Comparison of ENCODE assay signal across 8 cellular contexts in the genomic region with DNA sequence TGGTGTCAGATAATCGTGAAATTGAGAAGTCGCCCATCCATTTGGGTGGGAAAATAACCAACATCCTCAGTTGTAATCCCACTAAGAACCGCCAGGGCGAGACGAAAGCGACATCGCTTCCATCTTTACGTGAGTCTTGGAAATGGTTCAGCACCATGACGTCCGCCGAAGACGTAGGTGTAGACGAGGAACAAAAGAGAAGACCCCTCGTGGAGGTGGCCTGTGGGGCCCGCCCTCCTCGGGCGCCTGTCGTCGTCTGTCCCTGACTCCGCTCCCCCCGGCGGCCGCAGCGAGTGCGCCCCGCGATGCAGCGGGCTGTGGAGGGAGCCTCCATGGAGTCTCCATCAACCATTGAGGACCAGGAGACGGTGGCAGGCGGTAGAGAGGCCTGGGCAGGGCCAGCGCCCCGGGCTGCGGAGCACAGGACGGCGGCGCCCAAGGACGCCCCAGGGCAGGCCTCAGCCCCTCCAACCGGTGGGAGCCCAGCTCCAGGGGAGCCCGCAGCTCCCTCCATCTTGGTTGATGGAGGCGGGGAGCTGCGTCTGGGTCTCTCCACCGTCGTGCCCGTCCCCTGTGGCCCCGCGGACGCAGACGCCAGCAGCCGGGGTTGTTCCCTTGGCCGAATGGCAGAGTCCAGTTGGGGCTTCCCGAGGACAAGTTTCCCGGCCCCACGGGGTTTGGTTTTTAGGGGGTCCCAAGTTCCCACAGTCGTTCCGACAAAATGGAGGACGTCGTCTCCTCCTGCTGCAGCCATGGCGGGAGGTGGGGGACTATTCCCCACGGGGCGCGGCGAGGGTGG. TPM values are rescaled to one million over a fixed set of nuclear protein-coding genes. Genes with fewer than 3 reads are reported as not detected.
A peak's percentile ranks its signal among the peaks of the same experiment; 100 is the strongest.
DNase-seq lines count a peak whose midpoint lies in the region; ATAC-seq and TF ChIP-seq lines count a peak whose summit lies in the region.

No MANE protein-coding gene starts in this region.

- H3K27me3 ChIP-seq in HUES6 (ENCODE audit: control insufficient read depth, insufficient read depth, low read length) (no peaks in the 10 kb centered on the region), PC-3 (ENCODE audit: low read length) (no peaks in the 10 kb centered on the region), neural cell (ENCODE audit: insufficient read depth, low read depth, low read length) (no peaks in the 10 kb centered on the region)

- H3K4me3 ChIP-seq in HUES6 (ENCODE audit: low read depth, low read length) (peak overlapping the region; percentile 85), PC-3 (ENCODE audit: low read length) (peak overlapping the region; percentile 69), fibroblast of villous mesenchyme (ENCODE audit: low read depth, low read length) (peak overlapping the region; percentile 50), neural cell (ENCODE audit: low read length) (peak overlapping the region; percentile 88)

- H3K4me2 ChIP-seq in PC-3 (ENCODE audit: low read length), result peak overlapping the region; percentile 89
- H3K4me2 ChIP-seq in neural cell (ENCODE audit: low read length), result no peak overlapping the region

- H3K9ac ChIP-seq in HUES6 (ENCODE audit: low read length) (peak overlapping the region; percentile 98), PC-3 (ENCODE audit: low read length) (peak overlapping the region; percentile 82), neural cell (ENCODE audit: low read length) (peak overlapping the region; percentile 98)

- no peaks in the 10 kb centered on the region for H3F3A ChIP-seq in PC-3 (ENCODE audit: low read length, unreplicated experiment)
- H3F3A ChIP-seq in neural cell (ENCODE audit: insufficient read depth, low read length, poor library complexity, severe bottlenecking), result peaks cover 3% of the 10 kb centered on the region

- H3K79me2 ChIP-seq in PC-3 (ENCODE audit: low read length), result peaks cover 31% of the 10 kb centered on the region
- H3K79me2 ChIP-seq in neural cell (replicated peaks; ENCODE audit: insufficient read depth, low read length), result peaks cover 21% of the 10 kb centered on the region

- intact Hi-C loops in PC-3 (cut with micrococcal nuclease), result loop anchor here (5.0 kb wide), 1 partner anchor 175 kb away; a partner anchor contains a TSS

- peaks cover 21% of the 10 kb centered on the region for H3K36me3 ChIP-seq in HUES6 (ENCODE audit: control insufficient read depth, insufficient read depth, low read length)
- peaks cover 16% of the 10 kb centered on the region for H3K36me3 ChIP-seq in PC-3 (ENCODE audit: low read depth, low read length)
- peaks cover 6% of the 10 kb centered on the region for H3K36me3 ChIP-seq in neural cell (ENCODE audit: insufficient read depth, low read length)

- H2AFZ ChIP-seq in PC-3 (ENCODE audit: low read length) (peak overlapping the region; percentile 94), neural cell (ENCODE audit: low read depth, low read length) (peak overlapping the region; percentile 69)

- H3K9me3 ChIP-seq in HUES6 (ENCODE audit: control insufficient read depth, insufficient read depth, low read depth, low read length), result no peaks in the 10 kb centered on the region
- no peaks in the 10 kb centered on the region for H3K9me3 ChIP-seq in PC-3 (ENCODE audit: low read length)
- peaks cover 5% of the 10 kb centered on the region for H3K9me3 ChIP-seq in neural cell (ENCODE audit: low read length)

- peak; percentile 75 for DNase-seq in PC-3
- peak; percentile 67 for DNase-seq in activated effector memory CD4-positive, alpha-beta T cell treated with Interleukin-2 at 50 U/mL for 16 hours
- peak; percentile 56 for DNase-seq in fibroblast of villous mesenchyme (ENCODE audit: low read depth)
- DNase-seq in stimulated activated naive CD8-positive, alpha-beta T cell treated with anti-CD3 and anti-CD28 coated beads, Interleukin-15, Interleukin-2, amounts not matched to agents 100 U/mL and 50 U/mL, for 24 hours, result peak; percentile 85

- peaks cover 12% of the 10 kb centered on the region for H3K4me1 ChIP-seq in HUES6 (ENCODE audit: control insufficient read depth, insufficient read depth, low read length)
- H3K4me1 ChIP-seq in PC-3 (ENCODE audit: insufficient read depth, low read length), result peaks cover 31% of the 10 kb centered on the region

- TF ChIP-seq EP300 in neural cell (conservative IDR thresholded peaks at IDR 0.05; ENCODE audit: poor library complexity, severe bottlenecking), result no peak

- TF ChIP-seq RAD21 in neural cell (conservative IDR thresholded peaks at IDR 0.05), result no peak

- BruUV-seq in PC-3 (replicated peaks; lab: Mats Ljungman, UMichigan), result TSS peak; percentile 82

- ATAC-seq in GM19397 (IDR thresholded peaks at IDR 0.05; ENCODE audit: unreplicated experiment), result peak; percentile 16
- ATAC-seq in PC-3, result no peak
- peak; percentile 24 for ATAC-seq in stimulated activated naive CD8-positive, alpha-beta T cell treated with anti-CD3 and anti-CD28 coated beads, Interleukin-15, Interleukin-2, amounts not matched to agents 100 U/mL and 50 U/mL, for 24 hours

- POLR2A ChIA-PET in PC-3 (lab: Charles Lee; ENCODE audit: unreplicated experiment), result no interaction called here

- H3K27ac ChIP-seq in C4-2B (peak overlapping the region; percentile 92), HUES6 (ENCODE audit: low read depth, low read length) (peak overlapping the region; percentile 99), PC-3 (ENCODE audit: low read length) (peak overlapping the region; percentile 62), neural cell (ENCODE audit: low read length) (peak overlapping the region; percentile 78)

- CTCF ChIA-PET in PC-3 (lab: Charles Lee), result interaction anchor here (0.6 kb wide), 1 partner anchor 16 kb away, joined by 3 read pairs; no protein-coding TSS in a partner anchor

- H4K20me1 ChIP-seq in PC-3 (ENCODE audit: low read length) (peaks cover 19% of the 10 kb centered on the region), neural cell (ENCODE audit: insufficient read depth) (peaks cover 19% of the 10 kb centered on the region)

- TF ChIP-seq CTCF in C4-2B (conservative IDR thresholded peaks at IDR 0.05) (no peak), PC-3 (conservative IDR thresholded peaks at IDR 0.05; ENCODE audit: low read depth, low read length) (peak; percentile 61; the same call in 1 of the 2 replicates), fibroblast of villous mesenchyme (IDR thresholded peaks at IDR 0.05; ENCODE audit: insufficient read depth, low read depth, low read length) (peak; percentile 58), neural cell (IDR thresholded peaks at IDR 0.05; ENCODE audit: poor library complexity, severe bottlenecking) (peak; percentile 64)

- no peaks in the 10 kb centered on the region for H3K9me2 ChIP-seq in PC-3 (replicated peaks; ENCODE audit: low read length)
- no peaks in the 10 kb centered on the region for H3K9me2 ChIP-seq in neural cell (ENCODE audit: insufficient read depth, low read length)

TF ChIP-seq in neural cell, 6 proteins besides CTCF, POLR2A, EP300 and RAD21:
- TF ChIP-seq MXI1 (conservative IDR thresholded peaks at IDR 0.05; ENCODE audit: poor library complexity, severe bottlenecking) (no peak), TAF1 (IDR thresholded peaks at IDR 0.05; ENCODE audit: low read depth) (peak; percentile 33), EZH2 (IDR thresholded peaks at IDR 0.05; ENCODE audit: borderline replicate concordance, insufficient read depth, low read length, poor library complexity, severe bottlenecking) (no peak), SMC3 (conservative IDR thresholded peaks at IDR 0.05; ENCODE audit: poor library complexity) (no peak), POLR2AphosphoS5 (IDR thresholded peaks at IDR 0.05) (peak; percentile 13)

RNA-seq across cellular contexts. Expression of a gene that starts 1.0 kb away (rescaled TPM):
- total RNA-seq in PC-3 (2014; rRNA removed) (32.6 and 34.7 TPM in 2 replicates), fibroblast of villous mesenchyme (54.1 and 69.1 TPM in 2 replicates)
- 81.6 and 92.2 TPM in 2 replicates for polyA plus RNA-seq in neural cell
- polyA minus RNA-seq in neural cell, result 249 and 284 TPM in 2 replicates
